In the genomic region with DNA sequence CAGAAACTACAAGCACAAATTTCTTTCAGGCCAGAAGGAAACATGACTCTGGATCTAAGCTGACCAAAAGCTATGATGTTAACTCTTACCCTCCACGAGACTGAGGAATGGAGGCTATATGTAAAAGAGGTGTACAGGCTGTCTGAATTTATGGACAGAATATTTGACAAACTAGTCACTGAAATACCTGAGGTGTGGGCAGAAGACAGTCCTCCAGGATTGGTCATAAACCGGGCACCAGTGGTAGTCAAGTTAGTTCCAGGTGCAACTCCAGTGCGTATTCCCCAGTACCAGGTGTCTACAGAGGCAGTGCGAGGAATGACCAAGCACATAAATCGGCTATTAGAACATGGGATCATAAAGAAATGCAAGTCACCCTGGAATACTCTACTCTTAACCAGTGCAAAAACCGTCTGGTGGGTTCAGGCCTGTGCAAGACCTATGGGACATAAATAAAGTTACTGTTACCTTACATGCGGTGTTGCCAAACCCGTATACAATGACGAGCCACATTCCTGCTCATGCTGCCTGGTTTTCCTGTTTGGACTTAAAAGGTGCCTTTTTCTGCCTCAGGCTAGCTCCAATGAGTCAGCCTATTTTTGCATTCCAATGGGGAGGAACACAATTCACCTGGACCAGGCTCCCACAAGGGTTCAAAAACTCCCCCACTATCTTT, we compare ENCODE assay signal across 2 cellular contexts.
TF ChIP-seq lines count a peak whose summit lies in the region.

No MANE protein-coding gene starts in this region.

TF ChIP-seq in A549, 52 proteins besides CTCF, POLR2A, EP300 and RAD21:
- peak; percentile 48; the same call in 1 of the 2 replicates for TF ChIP-seq NFE2L2 (conservative IDR thresholded peaks at IDR 0.05; ENCODE audit: low read length)
- no peak for TF ChIP-seq JUNB (IDR thresholded peaks at IDR 0.05)

TF ChIP-seq in Ishikawa, 13 proteins besides CTCF, POLR2A, EP300 and RAD21:
- TF ChIP-seq NFIC (IDR thresholded peaks at IDR 0.05) (no peak), ZBTB7A (IDR thresholded peaks at IDR 0.05; ENCODE audit: low read depth) (no peak), TCF12 (IDR thresholded peaks at IDR 0.05; ENCODE audit: low read depth) (no peak), CREB1 (IDR thresholded peaks at IDR 0.05; ENCODE audit: low read depth) (no peak), TEAD4 (IDR thresholded peaks at IDR 0.05) (peak; percentile 44)
- TF ChIP-seq, protein P1, sequence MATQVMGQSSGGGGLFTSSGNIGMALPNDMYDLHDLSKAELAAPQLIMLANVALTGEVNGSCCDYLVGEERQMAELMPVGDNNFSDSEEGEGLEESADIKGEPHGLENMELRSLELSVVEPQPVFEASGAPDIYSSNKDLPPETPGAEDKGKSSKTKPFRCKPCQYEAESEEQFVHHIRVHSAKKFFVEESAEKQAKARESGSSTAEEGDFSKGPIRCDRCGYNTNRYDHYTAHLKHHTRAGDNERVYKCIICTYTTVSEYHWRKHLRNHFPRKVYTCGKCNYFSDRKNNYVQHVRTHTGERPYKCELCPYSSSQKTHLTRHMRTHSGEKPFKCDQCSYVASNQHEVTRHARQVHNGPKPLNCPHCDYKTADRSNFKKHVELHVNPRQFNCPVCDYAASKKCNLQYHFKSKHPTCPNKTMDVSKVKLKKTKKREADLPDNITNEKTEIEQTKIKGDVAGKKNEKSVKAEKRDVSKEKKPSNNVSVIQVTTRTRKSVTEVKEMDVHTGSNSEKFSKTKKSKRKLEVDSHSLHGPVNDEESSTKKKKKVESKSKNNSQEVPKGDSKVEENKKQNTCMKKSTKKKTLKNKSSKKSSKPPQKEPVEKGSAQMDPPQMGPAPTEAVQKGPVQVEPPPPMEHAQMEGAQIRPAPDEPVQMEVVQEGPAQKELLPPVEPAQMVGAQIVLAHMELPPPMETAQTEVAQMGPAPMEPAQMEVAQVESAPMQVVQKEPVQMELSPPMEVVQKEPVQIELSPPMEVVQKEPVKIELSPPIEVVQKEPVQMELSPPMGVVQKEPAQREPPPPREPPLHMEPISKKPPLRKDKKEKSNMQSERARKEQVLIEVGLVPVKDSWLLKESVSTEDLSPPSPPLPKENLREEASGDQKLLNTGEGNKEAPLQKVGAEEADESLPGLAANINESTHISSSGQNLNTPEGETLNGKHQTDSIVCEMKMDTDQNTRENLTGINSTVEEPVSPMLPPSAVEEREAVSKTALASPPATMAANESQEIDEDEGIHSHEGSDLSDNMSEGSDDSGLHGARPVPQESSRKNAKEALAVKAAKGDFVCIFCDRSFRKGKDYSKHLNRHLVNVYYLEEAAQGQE (IDR thresholded peaks at IDR 0.05; ENCODE audit: low read depth), result no peak
